Comparison of ENCODE assay signal across 9 cellular contexts in genomic region chr5:16617272-16617973, GRCh38. TPM values are rescaled to one million over a fixed set of nuclear protein-coding genes. Genes with fewer than 3 reads are reported as not detected.
A peak's percentile ranks its signal among the peaks of the same experiment; 100 is the strongest.
DNase-seq lines count a peak whose midpoint lies in the region; ATAC-seq and TF ChIP-seq lines count a peak whose summit lies in the region.
"Had no signal": no experiment of that assay in that cellular context is flagged by ENCODE, and none has a peak within 500 bp of the region (broad histone marks: within the 10 kb centered on the region; RNA-seq: fewer than 3 reads in every experiment).

No MANE protein-coding gene starts in this region.

- H3K27me3 ChIP-seq in ACC112 (ENCODE audit: insufficient read depth, low read length) (peaks cover 85% of the 10 kb centered on the region), skeletal muscle satellite cell (ENCODE audit: control insufficient read depth, insufficient read depth, low read length) (peaks cover 69% of the 10 kb centered on the region), Karpas-422 (ENCODE audit: low read length) (no peaks in the 10 kb centered on the region)

- H3K9me3 ChIP-seq in skeletal muscle satellite cell (replicated peaks; ENCODE audit: low read length) (no peaks in the 10 kb centered on the region), Karpas-422 (ENCODE audit: low read length) (no peaks in the 10 kb centered on the region)

- H3K4me2 ChIP-seq in skeletal muscle satellite cell (ENCODE audit: low read length), result peak overlapping the region; percentile 91
- H3K4me2 ChIP-seq in Karpas-422 (ENCODE audit: low read depth, low read length, poor library complexity, severe bottlenecking), result no peak overlapping the region

- H2AFZ ChIP-seq in ACC112 (ENCODE audit: low read length, unreplicated experiment) (peak overlapping the region; percentile 21), Karpas-422 (ENCODE audit: low read length) (no peak overlapping the region)

- H3K9me2 ChIP-seq in Karpas-422 (replicated peaks; ENCODE audit: insufficient read depth, low read length), result no peaks in the 10 kb centered on the region

- peak overlapping the region; percentile 79 for H3K4me3 ChIP-seq in ACC112 (ENCODE audit: low read depth, low read length)
- H3K4me3 ChIP-seq in fibroblast of the aortic adventitia (ENCODE audit: low read depth, low read length), result peak overlapping the region; percentile 61
- peak overlapping the region; percentile 71 for H3K4me3 ChIP-seq in skeletal muscle satellite cell (ENCODE audit: low read length)
- H3K4me3 ChIP-seq in Karpas-422 (ENCODE audit: low read length), result no peak overlapping the region

- no peaks in the 10 kb centered on the region for H3K4me1 ChIP-seq in ACC112 (ENCODE audit: control insufficient read depth, insufficient read depth, low read length, unreplicated experiment)
- peaks cover 6% of the 10 kb centered on the region for H3K4me1 ChIP-seq in skeletal muscle satellite cell (ENCODE audit: control insufficient read depth, insufficient read depth, low read length)
- no peaks in the 10 kb centered on the region for H3K4me1 ChIP-seq in Karpas-422 (ENCODE audit: low read length)

- H3K79me2 ChIP-seq in ACC112 (ENCODE audit: control insufficient read depth, insufficient read depth, low read length, unreplicated experiment) (no peaks in the 10 kb centered on the region), Karpas-422 (ENCODE audit: low read length) (no peaks in the 10 kb centered on the region)

- DNase-seq in activated CD8-positive, alpha-beta memory T cell treated with anti-CD3 and anti-CD28 coated beads, Interleukin-2, amount 50 U/mL, for 4 hours, result peak; percentile 54
- DNase-seq in fibroblast of the aortic adventitia (ENCODE audit: low read depth) (no peak), Karpas-422 (no peak), OCI-M1 (lab: John Stamatoyannopoulos, UW) (no peak)

- no peaks in the 10 kb centered on the region for H4K20me1 ChIP-seq in Karpas-422 (ENCODE audit: insufficient read depth, low read depth, low read length)

- no peak overlapping the region for H3K9ac ChIP-seq in skeletal muscle satellite cell (ENCODE audit: low read depth, low read length)
- no peak overlapping the region for H3K9ac ChIP-seq in Karpas-422 (ENCODE audit: low read length)

- H3K36me3 ChIP-seq in ACC112 (ENCODE audit: insufficient read depth, low read length) (no peaks in the 10 kb centered on the region), skeletal muscle satellite cell (ENCODE audit: insufficient read depth, low read length) (no peaks in the 10 kb centered on the region), Karpas-422 (ENCODE audit: insufficient read depth, low read length) (no peaks in the 10 kb centered on the region)

- TF ChIP-seq CTCF in fibroblast of the aortic adventitia (IDR thresholded peaks at IDR 0.05; ENCODE audit: insufficient read depth, low read length), result no peak

- no peak overlapping the region for H3K27ac ChIP-seq in ACC112 (ENCODE audit: low read depth, low read length)
- H3K27ac ChIP-seq in Karpas-422 (ENCODE audit: low read length), result no peak overlapping the region

- ATAC-seq in HG02938 (IDR thresholded peaks at IDR 0.05; ENCODE audit: unreplicated experiment), result peak; percentile 11
- ATAC-seq in GM18517 (IDR thresholded peaks at IDR 0.05; ENCODE audit: unreplicated experiment), result no peak

RNA-seq across cellular contexts. Expression of gene RETREG1, which starts 0.6 kb away (rescaled TPM):
- total RNA-seq in fibroblast of the aortic adventitia (ENCODE audit: low replicate concordance), result 0.08 and 0.99 TPM in 2 replicates
- 0.51 and 1.1 TPM in 2 replicates for total RNA-seq in skeletal muscle satellite cell (2012; rRNA removed)
- not detected in 2 replicates for total RNA-seq in Karpas-422 (2014; rRNA removed; shearing (Covaris generic); ENCODE audit: low replicate concordance)
- total RNA-seq: dermis microvascular lymphatic vessel endothelial cell had no signal
